16 cellular contexts compared by ENCODE assay signal in the genomic region with DNA sequence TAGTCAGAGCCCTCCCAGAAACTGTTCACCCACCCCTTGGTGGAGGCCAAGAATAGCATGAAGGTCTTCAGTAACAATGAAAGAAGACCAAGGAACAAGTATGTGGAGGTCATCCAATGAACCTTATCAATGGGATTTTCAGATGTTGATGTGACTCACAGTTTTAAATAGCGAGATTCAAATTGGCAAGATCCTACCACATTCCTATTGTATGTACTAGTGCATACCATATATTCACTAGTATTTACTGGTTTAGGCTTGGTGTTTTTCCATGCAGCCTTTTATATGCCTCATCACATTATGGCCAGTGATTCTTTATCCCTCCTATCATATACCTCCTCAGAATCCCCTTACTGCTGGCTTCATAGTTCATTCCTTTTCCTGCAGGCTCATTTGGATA. TPM values are rescaled to one million over a fixed set of nuclear protein-coding genes. Genes with fewer than 3 reads are reported as not detected.
DNase-seq lines count a peak whose midpoint lies in the region; ATAC-seq and TF ChIP-seq lines count a peak whose summit lies in the region.
"Had no signal": no experiment of that assay in that cellular context is flagged by ENCODE, and none has a peak within 500 bp of the region (broad histone marks: within the 10 kb centered on the region; RNA-seq: fewer than 3 reads in every experiment).

No MANE protein-coding gene starts in this region.

- H3K36me3 ChIP-seq in Panc1 (ENCODE audit: control insufficient read depth, insufficient read depth, low read length) (no peaks in the 10 kb centered on the region; the same call in 1 of the 2 replicates), mesendoderm (ENCODE audit: control insufficient read depth, insufficient read depth, low read length) (no peaks in the 10 kb centered on the region), heart right ventricle (peaks cover 0 to 17% (median 0%) of the 10 kb centered on the region in 9 donors)
- H3K36me3 ChIP-seq: BE2C, SJSA1 had no signal

- TF ChIP-seq CTCF in AG10803 (conservative IDR thresholded peaks at IDR 0.05; ENCODE audit: low read length), result no peak
- TF ChIP-seq CTCF in Panc1 (IDR thresholded peaks at IDR 0.05), result no peak
- no peak for TF ChIP-seq CTCF in heart right ventricle (IDR thresholded peaks at IDR 0.05)

- no peak overlapping the region for H2BK15ac ChIP-seq in mesendoderm (replicated peaks; ENCODE audit: low read depth)

- in situ Hi-C loops in Panc1 (cut with HindIII; ENCODE audit: low pct_unique_long_range_greater_than_20kb, low sequenced_read_pairs), result no loop called here

- no peaks in the 10 kb centered on the region for H3K79me1 ChIP-seq in mesendoderm (ENCODE audit: low read length)

- H4K5ac ChIP-seq in mesendoderm (ENCODE audit: low read length), result no peak overlapping the region

- H2AK5ac ChIP-seq in mesendoderm (ENCODE audit: low read length), result no peak overlapping the region

- peak; percentile 62 for DNase-seq in AG10803 (ENCODE audit: low read depth)
- DNase-seq in Panc1 (ENCODE audit: low read depth, low spot score), result no peak
- peak; percentile 88 for DNase-seq in dedifferentiated amniotic fluid mesenchymal stem cell (ENCODE audit: extremely low spot score)
- DNase-seq in mesendoderm, result peak; percentile 4
- DNase-seq in heart right ventricle, result no peak
- DNase-seq in NCI-H748 (lab: John Stamatoyannopoulos, UW; ENCODE audit: unreplicated experiment), result no peak
- DNase-seq in stimulated activated CD4-positive, alpha-beta T cell treated with anti-CD3 and anti-CD28 coated beads, Interleukin-4, amount 100 ng/mL, for 4 hours, result no peak
- DNase-seq: activated CD4-positive, alpha-beta memory T cell treated with anti-CD3 and anti-CD28 coated beads, Interleukin-2, amount 10 ng/mL, durations not matched to agents 7 days and 5 days; BE2C; effector memory CD4-positive, alpha-beta T cell; kidney; NCI-H1092 had no signal

- H3K27ac ChIP-seq in Panc1 (ENCODE audit: low read length) (no peak overlapping the region), mesendoderm (ENCODE audit: low read depth, low read length) (no peak overlapping the region), heart right ventricle (no peak overlapping the region)
- H3K27ac ChIP-seq: SJSA1 had no signal

- H3K9me3 ChIP-seq in Panc1 (ENCODE audit: control insufficient read depth, insufficient read depth, low read depth, low read length) (no peaks in the 10 kb centered on the region), heart right ventricle (no peaks in the 10 kb centered on the region)
- H3K9me3 ChIP-seq: BE2C, SJSA1 had no signal

- H3K4me2 ChIP-seq in mesendoderm (ENCODE audit: low read length), result no peak overlapping the region

- peaks cover 3% of the 10 kb centered on the region; the same call in 1 of the 2 replicates for H3K4me1 ChIP-seq in Panc1 (ENCODE audit: control insufficient read depth, insufficient read depth, low read length)
- H3K4me1 ChIP-seq in mesendoderm (ENCODE audit: control insufficient read depth, low read depth, low read length), result no peaks in the 10 kb centered on the region
- peaks cover 0 to 6% (median 0%) of the 10 kb centered on the region in 9 donors for H3K4me1 ChIP-seq in heart right ventricle
- H3K4me1 ChIP-seq: SJSA1 had no signal

- no peak overlapping the region for H2BK120ac ChIP-seq in mesendoderm (ENCODE audit: low read depth, low read length)

- H3K18ac ChIP-seq in mesendoderm (ENCODE audit: low read length), result no peak overlapping the region

- peak; percentile 34; the same call in 1 of the 2 replicates for ATAC-seq in Panc1
- no peak for ATAC-seq in heart right ventricle
- ATAC-seq in HG03280 (IDR thresholded peaks at IDR 0.05; ENCODE audit: unreplicated experiment), result no peak
- ATAC-seq: activated T-helper 17 cell treated with anti-CD3 and anti-CD28 coated beads, Interleukin-2, amount 50 U/mL, for 72 hours; HepG2 had no signal

- no peak overlapping the region for H3K4ac ChIP-seq in mesendoderm (ENCODE audit: low read depth, low read length)

- H2BK5ac ChIP-seq in mesendoderm (ENCODE audit: low read length), result no peak overlapping the region

- CTCF ChIA-PET in Panc1 (lab: Charles Lee), result interaction anchor here (0.5 kb wide), 1 partner anchor 52 kb away, joined by 8 read pairs; no protein-coding TSS in a partner anchor

- BruUV-seq in Panc1 (replicated peaks; lab: Mats Ljungman, UMichigan), result no TSS peak

- H3K23ac ChIP-seq in mesendoderm (ENCODE audit: low read length), result no peak overlapping the region

- intact Hi-C loops in Panc1 (cut with micrococcal nuclease; ENCODE audit: unreplicated experiment) (no loop called here), heart right ventricle (cut with DNase I) (no loop called here)

- H4K8ac ChIP-seq in mesendoderm (ENCODE audit: low read depth, low read length), result no peak overlapping the region

- no peak overlapping the region for H3K9ac ChIP-seq in mesendoderm (ENCODE audit: low read length)

- POLR2A ChIA-PET in Panc1 (lab: Charles Lee), result no interaction called here

- no peak overlapping the region for H3K4me3 ChIP-seq in AG10803 (ENCODE audit: low read length)
- no peak overlapping the region for H3K4me3 ChIP-seq in Panc1 (ENCODE audit: low read depth in 2 of 2, low read length in 2 of 2)
- no peak overlapping the region for H3K4me3 ChIP-seq in mesendoderm (ENCODE audit: low read length)
- H3K4me3 ChIP-seq in heart right ventricle, result no peak overlapping the region
- H3K4me3 ChIP-seq: SJSA1 had no signal

- H3K27me3 ChIP-seq in Panc1 (ENCODE audit: control insufficient read depth, insufficient read depth, low read length), result no peaks in the 10 kb centered on the region
- H3K27me3 ChIP-seq in mesendoderm (ENCODE audit: insufficient read depth, low read length, poor library complexity), result no peaks in the 10 kb centered on the region
- no peaks in the 10 kb centered on the region for H3K27me3 ChIP-seq in heart right ventricle
- H3K27me3 ChIP-seq: BE2C, SJSA1 had no signal

- no peaks in the 10 kb centered on the region for H3K79me2 ChIP-seq in mesendoderm (ENCODE audit: control insufficient read depth, insufficient read depth, low read length)

- no peak overlapping the region for H3K56ac ChIP-seq in mesendoderm (ENCODE audit: low read length)

- WGBS in mesendoderm (ENCODE audit: extremely low coverage, insufficient coverage, low lambda C conversion rate), result no CpG with 5 or more reads among the region's 1 CpG
- 31 to 65% methylated on average over 1 of the region's 1 CpG for WGBS in heart right ventricle, 2 donors

RNA-seq across cellular contexts. Expression of a gene that starts 54.4 kb away (rescaled TPM):
- total RNA-seq in Panc1 (2021; ENCODE audit: unreplicated experiment), result 4.9 TPM
- 0.63 TPM for polyA plus RNA-seq in Panc1 (2012; ENCODE audit: insufficient read length)
- 1.1 TPM for polyA plus RNA-seq in mesendoderm (2013, experiment 1 of 2)
- 1.0 TPM for polyA plus RNA-seq in mesendoderm (2013, experiment 2 of 2)
- total RNA-seq in heart right ventricle, result 10 to 100 TPM in 1 of 10 donors, 1 to 10 TPM in 8, under 1 TPM in 1; 0.93 to 10.7 (median 3.0) TPM
- under 1 TPM; 0.46 to 0.59 TPM for polyA plus RNA-seq in heart right ventricle
- total RNA-seq: activated CD4-positive, alpha-beta memory T cell treated with anti-CD3 and anti-CD28 coated beads, Interleukin-2, amount 10 ng/mL, durations not matched to agents 7 days and 5 days; HepG2 had no signal

Comparison
In these comparisons a context has a peak if more than half of its experiments do, and no peak if none do; other contexts are left out.
1. DNase-seq: peak in AG10803 (single experiment), dedifferentiated amniotic fluid mesenchymal stem cell (single experiment) and mesendoderm (single experiment); none in Panc1 (single experiment), heart right ventricle (0 of 2), NCI-H748 (single experiment) and stimulated activated CD4-positive, alpha-beta T cell treated with anti-CD3 and anti-CD28 coated beads, Interleukin-4, amount 100 ng/mL, for 4 hours (0 of 2).